ENCODE assay signal across 1 cellular context in genomic region chr11:61680622-61681191, GRCh38.
TF ChIP-seq lines count a peak whose summit lies in the region.

No MANE protein-coding gene starts in this region.

TF ChIP-seq in HCT116, 20 proteins besides CTCF, POLR2A, EP300 and RAD21 (continued from another document):
- no peak for TF ChIP-seq TCF7L2 (IDR thresholded peaks at IDR 0.05; ENCODE audit: borderline replicate concordance, extremely low read depth, insufficient read depth, insufficient read length)
- no peak for TF ChIP-seq FOSL1 (IDR thresholded peaks at IDR 0.05; ENCODE audit: low read depth)
- no peak for TF ChIP-seq SIN3A (IDR thresholded peaks at IDR 0.05; ENCODE audit: low read depth)
- no peak for TF ChIP-seq EGR1 (IDR thresholded peaks at IDR 0.05; ENCODE audit: low read depth)
- TF ChIP-seq CEBPB (IDR thresholded peaks at IDR 0.05; ENCODE audit: low read depth): no peak
- TF ChIP-seq ATF3 (IDR thresholded peaks at IDR 0.05): no peak
